Comparison of ENCODE assay signal across 11 cellular contexts in genomic region chr21:41769106-41769505, GRCh38. TPM values are rescaled to one million over a fixed set of nuclear protein-coding genes. Genes with fewer than 3 reads are reported as not detected.
DNase-seq lines count a peak whose midpoint lies in the region; ATAC-seq and TF ChIP-seq lines count a peak whose summit lies in the region.
"Had no signal": no experiment of that assay in that cellular context is flagged by ENCODE, and none has a peak within 500 bp of the region (broad histone marks: within the 10 kb centered on the region; RNA-seq: fewer than 3 reads in every experiment).

No MANE protein-coding gene starts in this region.

- ATAC-seq in right lobe of liver, result no peak
- no peak for ATAC-seq in HG03378 (IDR thresholded peaks at IDR 0.05; ENCODE audit: unreplicated experiment)

- 1% methylated on average over 11 of the region's 11 CpGs for WGBS in right lobe of liver (ENCODE audit: insufficient coverage, low coverage, low lambda C conversion rate, missing lambda C conversion rate)
- 9 to 13% methylated on average over 4 to 11 of the region's 11 CpGs for WGBS in transverse colon (ENCODE audit: low coverage in 1 of 2), 2 donors

- intact Hi-C loops in right lobe of liver (cut with DNase I) (no loop called here), transverse colon (cut with DNase I; ENCODE audit: low total_unique reads) (no loop called here)

- no peaks in the 10 kb centered on the region for H3K36me3 ChIP-seq in adipocyte (ENCODE audit: control insufficient read depth, insufficient read depth, low read length, severe bottlenecking)
- H3K36me3 ChIP-seq in right lobe of liver, result no peaks in the 10 kb centered on the region
- H3K36me3 ChIP-seq in transverse colon, result no peaks in the 10 kb centered on the region
- H3K36me3 ChIP-seq: cardiac muscle cell had no signal

- in situ Hi-C loops in transverse colon (cut with MboI; ENCODE audit: low pct_ligation_motif_present in 1 of 4, low pct_unique_long_range_greater_than_20kb in 1 of 4, low sequenced_read_pairs in 3 of 4), result no loop called here

- H3K9me3 ChIP-seq in adipocyte (ENCODE audit: control insufficient read depth, low read length) (no peaks in the 10 kb centered on the region), right lobe of liver (no peaks in the 10 kb centered on the region), transverse colon (no peaks in the 10 kb centered on the region)

- no peak for TF ChIP-seq EP300 in transverse colon (IDR thresholded peaks at IDR 0.05; ENCODE audit: low read depth)

- TF ChIP-seq POLR2A in right lobe of liver (IDR thresholded peaks at IDR 0.05) (no peak), transverse colon (IDR thresholded peaks at IDR 0.05) (no peak)

- H3K27me3 ChIP-seq in adipocyte (replicated peaks; ENCODE audit: control insufficient read depth, insufficient read depth, low read length) (peaks cover 73% of the 10 kb centered on the region), right lobe of liver (no peaks in the 10 kb centered on the region), transverse colon (peaks cover 96% of the 10 kb centered on the region)

- peak; percentile 58 for DNase-seq in activated effector memory CD4-positive, alpha-beta T cell treated with anti-CD3 and anti-CD28 coated beads, Interleukin-2, amount 50 U/mL, for 16 hours
- DNase-seq in activated effector memory CD4-positive, alpha-beta T cell treated with Interleukin-2 at 50 U/mL for 16 hours, result no peak
- no peak for DNase-seq in adipocyte (ENCODE audit: low read depth)
- DNase-seq in right lobe of liver, result no peak
- DNase-seq in transverse colon, result no peak
- DNase-seq in SHP77 treated with DMSO at 0.1 percent for 48 hours (lab: John Stamatoyannopoulos, UW), result no peak
- DNase-seq in stimulated activated CD4-positive, alpha-beta T cell treated with anti-CD3 and anti-CD28 coated beads, Interleukin-2, amount 100 ng/mL, for 48 hours, result no peak
- DNase-seq: stimulated activated naive CD4-positive, alpha-beta T cell treated with Interleukin-2 at 50 U/mL for 16 hours had no signal

- H3K4me3 ChIP-seq in adipocyte (ENCODE audit: low read length) (peak overlapping the region; percentile 76), right lobe of liver (peak overlapping the region; percentile 17 to 94 (median 84)), transverse colon (peak overlapping the region in 3 of 4 donors; percentile 11 to 60 (median 14))

- TF ChIP-seq CTCF in right lobe of liver (IDR thresholded peaks at IDR 0.05) (no peak), transverse colon (IDR thresholded peaks at IDR 0.05) (no peak)

- H3K9ac ChIP-seq in adipocyte (ENCODE audit: low read length), result no peak overlapping the region

- H3K4me1 ChIP-seq in adipocyte (ENCODE audit: control insufficient read depth, insufficient read depth, low read length) (peaks cover 16% of the 10 kb centered on the region), right lobe of liver (peaks cover 0 to 30% (median 9%) of the 10 kb centered on the region in 4 donors), transverse colon (peaks cover 7 to 45% (median 32%) of the 10 kb centered on the region in 4 donors)

- peak overlapping the region; percentile 82 to 96 (median 93) for H3K27ac ChIP-seq in right lobe of liver
- peak overlapping the region; percentile 57 to 77 (median 66) for H3K27ac ChIP-seq in transverse colon
- H3K27ac ChIP-seq: cardiac muscle cell had no signal

RNA-seq across cellular contexts. Expression of gene RIPK4, which starts 2.3 kb away (rescaled TPM):
- total RNA-seq in right lobe of liver (10 to 100 TPM in 5 of 6 experiments, 1 to 10 TPM in 1; 6.7 to 18.7 (median 12.7) TPM), transverse colon (10 to 100 TPM in 2 of 4 donors, 1 to 10 TPM in 2; 4.4 to 20.5 (median 10.6) TPM)
- total RNA-seq: neural crest cell had no signal

Comparison
In these comparisons a context has a peak if more than half of its experiments do, and no peak if none do; other contexts are left out.
1. H3K4me3 ChIP-seq: peak in every context shown above with its lines; median percentile 84 in right lobe of liver; 76 in adipocyte; 14 in transverse colon.